8 cellular contexts compared by ENCODE assay signal in the genomic region with DNA sequence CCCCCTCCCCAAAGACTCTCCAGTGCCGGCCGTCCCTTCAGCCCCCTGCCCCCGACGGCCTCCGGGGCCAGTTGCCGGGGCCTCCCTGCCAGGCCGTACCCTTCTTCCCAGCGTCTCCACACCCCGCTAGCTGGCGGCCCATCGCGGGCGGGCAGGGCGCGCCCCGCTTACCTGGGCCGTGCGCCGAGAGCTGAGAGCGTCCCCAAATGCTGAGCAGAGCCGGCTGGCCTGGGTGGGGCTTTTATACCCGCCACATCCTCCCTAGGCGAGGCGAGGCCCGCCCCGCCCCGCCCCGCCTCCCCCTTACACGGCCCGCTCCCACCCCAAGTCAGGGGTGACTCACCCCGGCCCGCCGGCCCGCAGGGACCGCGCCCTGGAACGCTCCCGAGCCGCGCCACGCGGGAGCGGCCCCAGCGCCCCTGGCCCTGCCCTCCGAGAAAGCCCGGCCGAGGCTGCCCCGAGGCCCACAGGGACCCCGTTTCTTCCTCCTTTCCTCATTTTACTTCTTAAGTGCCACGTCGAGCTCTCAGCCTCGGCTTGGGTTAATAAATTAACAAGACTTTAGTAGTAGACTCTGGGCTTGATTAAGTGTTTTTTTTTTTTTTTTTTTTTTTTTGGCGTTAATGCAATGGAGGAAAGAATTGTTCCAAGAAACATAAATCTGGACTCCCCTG. TPM values are rescaled to one million over a fixed set of nuclear protein-coding genes. Genes with fewer than 3 reads are reported as not detected.
A peak's percentile ranks its signal among the peaks of the same experiment; 100 is the strongest.
DNase-seq lines count a peak whose midpoint lies in the region; ATAC-seq and TF ChIP-seq lines count a peak whose summit lies in the region.

A gene (minus strand): TSS at position 215 of the 674 bp plus-strand sequence. CDS start 11,911 bp downstream, outside the sequence.

- H3K4me3 ChIP-seq in SU-DHL-6 (ENCODE audit: insufficient read depth, low read length, poor library complexity, severe bottlenecking) (peak within 1 kb of the TSS; percentile 57), rectal smooth muscle tissue (ENCODE audit: low read length) (peak within 1 kb of the TSS; percentile 90), uterus (peak within 1 kb of the TSS; percentile 85 to 87)

- no peaks in the 10 kb centered on the region for H3K9me2 ChIP-seq in SU-DHL-6 (replicated peaks; ENCODE audit: insufficient read depth, low read length)

- peak within 1 kb of the TSS; percentile 90 for H3K4me3 Mint-ChIP-seq in activated naive CD8-positive, alpha-beta T cell

- peak; percentile 64 for ATAC-seq in GM19397 (IDR thresholded peaks at IDR 0.05; ENCODE audit: unreplicated experiment)
- ATAC-seq in HG03520 (IDR thresholded peaks at IDR 0.05; ENCODE audit: unreplicated experiment), result peak; percentile 64
- peak; percentile 79 for ATAC-seq in Right ventricle myocardium superior (ENCODE audit: poor library complexity)

- no peaks in the 10 kb centered on the region for H3K36me3 Mint-ChIP-seq in activated naive CD8-positive, alpha-beta T cell

- intact Hi-C loops in Right ventricle myocardium superior (cut with DNase I), result loop anchor here (5.0 kb wide), 1 partner anchor 36 kb away; no protein-coding TSS in a partner anchor
- intact Hi-C loops in uterus (cut with DNase I; ENCODE audit: low total_unique reads), result no loop called here

- H3K36me3 ChIP-seq in SU-DHL-6 (ENCODE audit: low read length) (no peaks in the 10 kb centered on the region), rectal smooth muscle tissue (ENCODE audit: control insufficient read depth, insufficient read depth, low read length) (no peaks in the 10 kb centered on the region), uterus (no peaks in the 10 kb centered on the region)

- peak within 1 kb of the TSS; percentile 52 for H3K9ac ChIP-seq in SU-DHL-6 (ENCODE audit: low read length)
- H3K9ac ChIP-seq in rectal smooth muscle tissue (ENCODE audit: low read length), result peak within 1 kb of the TSS; percentile 89

- no peaks in the 10 kb centered on the region for H3F3A ChIP-seq in SU-DHL-6 (ENCODE audit: insufficient read depth)

- H3K9me3 Mint-ChIP-seq in activated naive CD8-positive, alpha-beta T cell (ENCODE audit: low read depth), result no peaks in the 10 kb centered on the region

- H3K79me2 ChIP-seq in SU-DHL-6 (ENCODE audit: insufficient read depth, low read length), result no peaks in the 10 kb centered on the region

- peak within 1 kb of the TSS; percentile 88 for H2AFZ ChIP-seq in SU-DHL-6 (ENCODE audit: low read depth, low read length, severe bottlenecking)

- H3K27me3 ChIP-seq in SU-DHL-6 (ENCODE audit: low read length), result no peaks in the 10 kb centered on the region
- H3K27me3 ChIP-seq in rectal smooth muscle tissue (ENCODE audit: control insufficient read depth, insufficient read depth, low read length), result no peaks in the 10 kb centered on the region
- H3K27me3 ChIP-seq in uterus, result no peaks in the 10 kb centered on the region

- H3K4me1 ChIP-seq in rectal smooth muscle tissue (ENCODE audit: control insufficient read depth, insufficient read depth, low read length) (peaks cover 23% of the 10 kb centered on the region), uterus (peaks cover 14 to 22% of the 10 kb centered on the region in 2 donors)

- DNase-seq in CMK (ENCODE audit: low read depth) (peak; percentile 22), Right ventricle myocardium superior (peak; percentile 92), uterus (peak; percentile 87 to 89)

- TF ChIP-seq CTCF in SU-DHL-6 (IDR thresholded peaks at IDR 0.05; ENCODE audit: insufficient read depth, low read length, poor library complexity, severe bottlenecking) (no peak), uterus (IDR thresholded peaks at IDR 0.05) (no peak)

- H3K27ac ChIP-seq in SU-DHL-6 (ENCODE audit: low read depth, low read length) (no peak within 1 kb of the TSS), rectal smooth muscle tissue (ENCODE audit: low read depth, low read length) (peak within 1 kb of the TSS; percentile 91), uterus (peak within 1 kb of the TSS; percentile 90 to 96)

- H3K9me3 ChIP-seq in SU-DHL-6 (ENCODE audit: insufficient read depth, low read length) (no peaks in the 10 kb centered on the region), uterus (no peaks in the 10 kb centered on the region)

- H3K4me2 ChIP-seq in SU-DHL-6 (ENCODE audit: low read depth, low read length, poor library complexity, severe bottlenecking), result peak within 1 kb of the TSS; percentile 83

- peaks cover 38% of the 10 kb centered on the region for H3K4me1 Mint-ChIP-seq in activated naive CD8-positive, alpha-beta T cell (ENCODE audit: low read depth)

- TF ChIP-seq POLR2A in uterus (IDR thresholded peaks at IDR 0.05), result peak; percentile 80 to 90

- H4K20me1 ChIP-seq in SU-DHL-6 (ENCODE audit: low read depth, low read length), result no peaks in the 10 kb centered on the region

- H3K27me3 Mint-ChIP-seq in activated naive CD8-positive, alpha-beta T cell, result no peaks in the 10 kb centered on the region

- peak within 1 kb of the TSS; percentile 77 for H3K27ac Mint-ChIP-seq in activated naive CD8-positive, alpha-beta T cell

RNA-seq across cellular contexts. Expression of the gene that starts here (rescaled TPM):
- total RNA-seq in Right ventricle myocardium superior (157 TPM), uterus (100 to 1,000 TPM; 376 to 811 (median 549) TPM)

Comparison
In these comparisons a context has a peak if more than half of its experiments do, and no peak if none do; other contexts are left out.
1. DNase-seq: peak in every context shown above with its lines; median percentile 92 in Right ventricle myocardium superior; 88 in uterus; 22 in CMK.